8 cellular contexts compared by ENCODE assay signal in the genomic region with DNA sequence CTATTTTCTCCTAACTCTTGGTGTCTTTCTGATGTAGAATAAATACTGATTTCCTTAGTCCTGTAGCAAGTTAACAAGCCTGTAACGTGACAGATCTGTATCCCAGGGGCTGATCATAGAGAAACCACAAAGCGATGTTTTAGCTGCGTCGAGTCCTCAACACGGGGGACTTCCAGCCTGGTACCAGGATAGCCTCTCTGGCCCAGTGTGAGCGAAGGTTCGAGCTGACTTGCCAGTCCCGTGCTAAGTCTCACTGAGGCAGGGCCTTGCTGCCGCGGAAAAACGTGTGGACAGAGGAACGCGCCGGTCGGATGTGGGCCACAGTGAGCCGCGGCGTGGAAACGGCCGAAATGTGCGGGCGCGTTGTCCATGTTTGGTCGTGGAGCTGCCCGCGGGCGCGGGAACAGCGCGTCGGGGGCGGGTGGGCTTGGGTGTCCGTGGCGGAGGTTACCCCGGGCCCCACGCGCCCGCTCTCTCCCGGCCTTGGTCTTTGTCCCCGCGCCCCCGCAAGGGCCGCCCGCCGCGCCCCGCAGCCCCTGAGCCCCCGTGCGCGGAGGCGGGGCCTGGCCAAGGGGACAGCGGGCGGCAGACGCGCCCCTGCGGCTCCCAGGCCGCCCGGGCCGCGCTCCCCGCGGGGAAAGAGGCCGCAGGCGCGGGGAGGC. TPM values are rescaled to one million over a fixed set of nuclear protein-coding genes. Genes with fewer than 3 reads are reported as not detected.
A peak's percentile ranks its signal among the peaks of the same experiment; 100 is the strongest.
DNase-seq lines count a peak whose midpoint lies in the region; ATAC-seq, FAIRE-seq and TF ChIP-seq lines count a peak whose summit lies in the region.

No MANE protein-coding gene starts in this region.

- H3K9me1 ChIP-seq in keratinocyte (ENCODE audit: control insufficient read depth, extremely low read depth, insufficient read depth, low read length), result no peaks in the 10 kb centered on the region

- BruUV-seq in GM12878 (replicated peaks; lab: Mats Ljungman, UMichigan), result no TSS peak

- H3K4me3 ChIP-seq in GM12878 (no peak overlapping the region), keratinocyte (ENCODE audit: control insufficient read depth in 2 of 3, extremely low read depth in 1 of 3, insufficient read depth in 2 of 3, low read depth in 1 of 3, low read length in 3 of 3) (no peak overlapping the region)

- H3K36me3 ChIP-seq in GM12878 (ENCODE audit: control insufficient read depth in 2 of 2, insufficient read depth in 2 of 2, low read length in 1 of 2), result no peaks in the 10 kb centered on the region
- no peaks in the 10 kb centered on the region for H3K36me3 ChIP-seq in keratinocyte (ENCODE audit: control insufficient read depth in 2 of 2, extremely low read depth in 1 of 2, insufficient read depth in 2 of 2, low read length in 2 of 2)

- FAIRE-seq in GM12878 (lab: Jason Lieb, UNC), result no peak
- FAIRE-seq in keratinocyte (lab: Jason Lieb, UNC), result no peak

- H3K4me1 ChIP-seq in GM12878 (ENCODE audit: control insufficient read depth, insufficient read depth, low read length), result no peaks in the 10 kb centered on the region; the same call in 1 of the 2 replicates
- H3K4me1 ChIP-seq in keratinocyte (ENCODE audit: control insufficient read depth, extremely low read depth, insufficient read depth, low read length), result peaks cover 6% of the 10 kb centered on the region

- TF ChIP-seq RAD21 in GM12878 (IDR thresholded peaks at IDR 0.05; ENCODE audit: insufficient read depth, low read depth, low read length), result no peak

- H3K9ac ChIP-seq in GM12878 (ENCODE audit: control insufficient read depth, insufficient read depth, low read length), result no peak overlapping the region
- H3K9ac ChIP-seq in keratinocyte (ENCODE audit: control insufficient read depth, extremely low read depth, insufficient read depth, low read length), result peak overlapping the region; percentile 13

- no peak for ATAC-seq in GM12878
- ATAC-seq in stimulated activated naive CD8-positive, alpha-beta T cell treated with anti-CD3 and anti-CD28 coated beads, Interleukin-15, Interleukin-2, amounts not matched to agents 100 U/mL and 50 U/mL, for 24 hours, result peak; percentile 3

- H3K4me2 ChIP-seq in GM12878 (ENCODE audit: control insufficient read depth, insufficient read depth) (peak overlapping the region; percentile 48; the same call in 1 of the 2 replicates), keratinocyte (ENCODE audit: control insufficient read depth, extremely low read depth, insufficient read depth, low read depth, low read length) (no peak overlapping the region)

- CTCF ChIA-PET in GM12878 (lab: Yijun Ruan, JAX), result interaction anchor here (1.0 kb wide), 1 partner anchor 93 kb away, joined by 3 read pairs; no protein-coding TSS in a partner anchor

- intact Hi-C loops in GM12878 (cut with micrococcal nuclease; ENCODE audit: unreplicated experiment), result loop anchor here (2.0 kb wide), 1 partner anchor 110 kb away; no protein-coding TSS in a partner anchor

- H3K27me3 ChIP-seq in GM12878 (replicated peaks in 1 of 2; ENCODE audit: control insufficient read depth in 2 of 2, insufficient read depth in 2 of 2, low read length in 1 of 2), result peaks cover 0 to 23% of the 10 kb centered on the region in 2 experiments; a peak in 3 of 4 replicates
- H3K27me3 ChIP-seq in keratinocyte (ENCODE audit: control insufficient read depth, extremely low read depth, insufficient read depth, low read length), result peaks cover 31% of the 10 kb centered on the region

- no peaks in the 10 kb centered on the region for H4K20me1 ChIP-seq in GM12878 (ENCODE audit: control insufficient read depth, insufficient read depth)
- peaks cover 2% of the 10 kb centered on the region for H4K20me1 ChIP-seq in keratinocyte (ENCODE audit: control insufficient read depth, extremely low read depth, insufficient read depth, low read length)

- H3K9me3 ChIP-seq in GM12878 (replicated peaks; ENCODE audit: control insufficient read depth, insufficient read depth, low read length), result no peaks in the 10 kb centered on the region
- peaks cover 2% of the 10 kb centered on the region for H3K9me3 ChIP-seq in keratinocyte (ENCODE audit: control insufficient read depth, low read depth, low read length)

- DNase-seq in activated CD4-positive, alpha-beta T cell treated with anti-CD3 and anti-CD28 coated beads for 1 hour, result peak; percentile 9
- no peak for DNase-seq in activated CD4-positive, alpha-beta T cell treated with anti-CD3 and anti-CD28 coated beads, Interleukin-2, amount 50 U/mL, for 1 hour
- no peak for DNase-seq in GM12878 (ENCODE audit: low read depth, low spot score)
- no peak for DNase-seq in keratinocyte (ENCODE audit: low read depth, low spot score)
- no peak for DNase-seq in stimulated activated naive CD8-positive, alpha-beta T cell treated with anti-CD3 and anti-CD28 coated beads, Interleukin-15, Interleukin-2, amounts not matched to agents 100 U/mL and 50 U/mL, for 24 hours
- DNase-seq in NCI-H2081 treated with DMSO at 0.1 percent for 48 hours (lab: John Stamatoyannopoulos, UW), result no peak
- DNase-seq in DMS 273 (lab: John Stamatoyannopoulos, UW; ENCODE audit: unreplicated experiment), result no peak
- no peak for DNase-seq in GM13976 (ENCODE audit: low spot score)

- in situ Hi-C loops in GM12878 (cut with MboI), result no loop called here
- in situ Hi-C loops in GM13976 (cut with MboI; ENCODE audit: low sequenced_read_pairs, unreplicated experiment), result no loop called here

- H2AFZ ChIP-seq in GM12878 (ENCODE audit: control insufficient read depth, low read depth, low read length) (no peak overlapping the region), keratinocyte (ENCODE audit: control insufficient read depth, low read length) (no peak overlapping the region)

- TF ChIP-seq CTCF in GM12878 (IDR thresholded peaks at IDR 0.05 in 2 of 3, conservative IDR thresholded peaks at IDR 0.05 in 1 of 3; ENCODE audit: control insufficient read depth in 2 of 3, extremely low read depth in 1 of 3, insufficient read depth in 1 of 3, low read depth in 3 of 3, low read length in 3 of 3) (no peak), keratinocyte (optimal IDR thresholded peaks at IDR 0.05 in 1 of 3, IDR thresholded peaks at IDR 0.05 in 1 of 3, conservative IDR thresholded peaks at IDR 0.05 in 1 of 3; ENCODE audit: extremely low read depth in 1 of 3, insufficient read depth in 2 of 3, low read length in 3 of 3) (no peak), GM13976 (IDR thresholded peaks at IDR 0.05; ENCODE audit: borderline replicate concordance, control extremely low read depth, extremely low read depth, insufficient read depth, missing control alignments) (no peak)

- H3K27ac ChIP-seq in GM12878 (ENCODE audit: control insufficient read depth, insufficient read depth) (no peak overlapping the region), keratinocyte (ENCODE audit: control insufficient read depth, insufficient read depth, low read length) (no peak overlapping the region)

- RAD21 ChIA-PET in GM12878 (lab: Charles Lee; ENCODE audit: unreplicated experiment), result no interaction called here

- H3K79me2 ChIP-seq in GM12878 (ENCODE audit: control insufficient read depth, insufficient read depth, low read length) (no peaks in the 10 kb centered on the region), keratinocyte (ENCODE audit: control insufficient read depth, insufficient read depth, low read length) (no peaks in the 10 kb centered on the region)

- SMC1A ChIA-PET in GM12878 (lab: Charles Lee; ENCODE audit: uncharacterized antibody, unreplicated experiment), result no interaction called here

- POLR2A ChIA-PET in GM12878 (lab: Charles Lee), result no interaction called here

- WGBS in GM12878 (ENCODE audit: insufficient coverage, insufficient replicate concordance, low lambda C conversion rate, missing lambda C conversion rate), result 60% methylated on average over 24 of the region's 65 CpGs

- no peak for TF ChIP-seq EP300 in GM12878 (IDR thresholded peaks at IDR 0.05; ENCODE audit: borderline replicate concordance in 1 of 2, control insufficient read depth in 1 of 2, low read depth in 2 of 2, low read length in 2 of 2)

- dilution Hi-C loops in keratinocyte (cut with MboI; ENCODE audit: extremely low pct_ligation_motif_present, low sequenced_read_pairs), result no loop called here

- TF ChIP-seq POLR2A in GM12878 (IDR thresholded peaks at IDR 0.05; ENCODE audit: low read depth, low read length), result no peak

TF ChIP-seq in GM12878, 131 proteins besides CTCF, POLR2A, EP300 and RAD21 (continues in another document):
- TF ChIP-seq RCOR1 (conservative IDR thresholded peaks at IDR 0.05; ENCODE audit: low read depth, low read length), result no peak

RNA-seq across cellular contexts. Expression of a gene that starts 0.5 kb away (rescaled TPM):
- total RNA-seq in GM12878 (2013; cell fraction: nucleolus; rRNA removed), result 0.77 TPM in 1 of 2 replicates, not detected in the other
- total RNA-seq in GM12878 (2014; rRNA removed) (0.16 TPM in 1 of 2 replicates, not detected in the other), GM12878 (2014; rRNA removed; fragmentation: Illumina TruSeq; extraction: Trizol) (0.13 TPM in 1 of 2 replicates, not detected in the other), GM12878 (2021) (0.21 TPM in 1 of 2 replicates, not detected in the other)
- polyA plus RNA-seq in GM12878 (2011; ENCODE audit: low read depth), result not detected
- polyA plus RNA-seq in GM12878 (2011; rRNA removed) (2.9 and 3.4 TPM in 2 replicates), GM12878 (2014; fragmentation: Illumina TruSeq; extraction: Trizol) (0.10 TPM in 1 of 2 replicates, not detected in the other), GM12878 (2014; fragmentation: Nextera tagmentation; extraction: Ambion mirVana) (under 1 TPM; 0.05 to 0.16 TPM), GM12878 (2014; rRNA removed) (0.28 TPM in 1 of 2 replicates, not detected in the other), GM12878 (2016; fragmentation: Nextera tagmentation; extraction: Ambion mirVana) (under 1 TPM; 0.09 to 0.11 TPM), keratinocyte (0.84 to 1.8 TPM (median 0.85 TPM) in 3 replicates)
- polyA plus RNA-seq in GM12878 (2011; cell fraction: cytosol; rRNA removed), result 3.0 and 3.3 TPM in 2 replicates
- 5.4 and 5.5 TPM in 2 replicates for polyA plus RNA-seq in GM12878 (2011; cell fraction: nucleus; rRNA removed)
- polyA plus RNA-seq in GM12878 (2012), result 0.07 and 0.34 TPM in 2 replicates
- polyA minus RNA-seq in GM12878 (2011; rRNA and poly(A)+ RNA removed), result 7.5 and 13.5 TPM in 2 replicates
- 1.3 and 4.4 TPM in 2 replicates for polyA minus RNA-seq in GM12878 (2011; cell fraction: cytosol; rRNA and poly(A)+ RNA removed)
- 5.2 and 7.0 TPM in 2 replicates for polyA minus RNA-seq in GM12878 (2011; cell fraction: nucleus; rRNA and poly(A)+ RNA removed)
- polyA plus RNA-seq in keratinocyte (2011; ENCODE audit: low read depth), result 4.1 TPM
- 1.1 and 2.1 TPM in 2 replicates for polyA plus RNA-seq in keratinocyte (2011; cell fraction: cytosol; rRNA removed)
- 2.3 and 3.0 TPM in 2 replicates for polyA plus RNA-seq in keratinocyte (2011; cell fraction: nucleus; rRNA removed)
- polyA plus RNA-seq in keratinocyte (2012; ENCODE audit: low replicate concordance), result 0.76 and 3.4 TPM in 2 replicates
- 5.0 to 10.3 TPM (median 9.8 TPM) in 3 replicates for polyA minus RNA-seq in keratinocyte
- 2.1 TPM for polyA minus RNA-seq in keratinocyte (2011; cell fraction: cytosol; rRNA and poly(A)+ RNA removed)
- polyA minus RNA-seq in keratinocyte (2011; cell fraction: nucleus; rRNA and poly(A)+ RNA removed), result 1.7 and 1.9 TPM in 2 replicates
